9 cellular contexts compared by ENCODE assay signal in genomic region chr14:45083979-45084722, GRCh38. TPM values are rescaled to one million over a fixed set of nuclear protein-coding genes. Genes with fewer than 3 reads are reported as not detected.
DNase-seq lines count a peak whose midpoint lies in the region; ATAC-seq, FAIRE-seq and TF ChIP-seq lines count a peak whose summit lies in the region.
"Had no signal": no experiment of that assay in that cellular context is flagged by ENCODE, and none has a peak within 500 bp of the region (broad histone marks: within the 10 kb centered on the region; RNA-seq: fewer than 3 reads in every experiment).

TSS of gene PRPF39 (plus strand) at chr14:45084116. CDS start at chr14:45095240, 11,124 bp downstream.

- no peak for TF ChIP-seq CTCF in BE2C (IDR thresholded peaks at IDR 0.05; ENCODE audit: low read depth, low read length)
- no peak for TF ChIP-seq CTCF in choroid plexus epithelial cell (conservative IDR thresholded peaks at IDR 0.05; ENCODE audit: low read depth, low read length)

- 0 out of 2 replicates have a peak, but pooled peaks cover 4% of the 10 kb centered on the region for H3K4me1 ChIP-seq in BE2C

- DNase-seq in BE2C: peak; percentile 96
- peak; percentile 98 for DNase-seq in GM19239 (ENCODE audit: insufficient read length, low spot score)
- peak; percentile 89 for DNase-seq in NCI-H510A treated with DMSO at 0.1 percent for 48 hours (lab: John Stamatoyannopoulos, UW)
- peak; percentile 93 to 95 for DNase-seq in activated CD4-positive, alpha-beta T cell treated with anti-CD3 and anti-CD28 coated beads for 4 hours
- DNase-seq in choroid plexus epithelial cell (ENCODE audit: low read depth): peak; percentile 91
- peak; percentile 87 for DNase-seq in kidney glomerular epithelial cell (lab: John Stamatoyannopoulos, UW)
- DNase-seq in stimulated activated CD4-positive, alpha-beta T cell treated with anti-CD3 and anti-CD28 coated beads, Interleukin-15, amount 100 ng/mL, for 48 hours (ENCODE audit: low read depth in 2 of 2): peak; percentile 91 to 94

- H3K4me3 ChIP-seq in BE2C (ENCODE audit: low read depth, low read length): peak within 1 kb of the TSS; percentile 82
- H3K4me3 ChIP-seq in choroid plexus epithelial cell (ENCODE audit: low read depth, low read length): peak within 1 kb of the TSS; percentile 93

- H3K36me3 ChIP-seq in BE2C: no peaks in the 10 kb centered on the region

- H3K9me3 ChIP-seq in BE2C: no peaks in the 10 kb centered on the region

- no peaks in the 10 kb centered on the region for H3K27me3 ChIP-seq in BE2C

- FAIRE-seq in GM19239 (lab: Jason Lieb, UNC): peak; percentile 89
- FAIRE-seq: islet of Langerhans had no signal

- peak; percentile 89 for ATAC-seq in HG03442 (IDR thresholded peaks at IDR 0.05; ENCODE audit: unreplicated experiment)

RNA-seq across cellular contexts. Expression of gene PRPF39, which starts in this region (rescaled TPM):
- 42.9 TPM for polyA plus RNA-seq in BE2C (2012; ENCODE audit: insufficient read depth, insufficient read length, low read depth)

Comparison
In these comparisons a context has a peak if more than half of its experiments do, and no peak if none do; other contexts are left out.
1. Peak in every context shown above with its lines: DNase-seq, ATAC-seq and H3K4me3 ChIP-seq.